Comparison of ENCODE assay signal across 10 cellular contexts in genomic region chr7:68858497-68858896, GRCh38.
"Had no signal": no experiment of that assay in that cellular context is flagged by ENCODE, and none has a peak within 500 bp of the region (broad histone marks: within the 10 kb centered on the region; RNA-seq: fewer than 3 reads in every experiment).

No MANE protein-coding gene starts in this region.

- H3K36me3 ChIP-seq: HAP-1 had no signal

- FAIRE-seq: HepG2 had no signal

- DNase-seq: GM23248, GOT3, H7, HFFc6, KBM-7 had no signal

- H3K27me3 Mint-ChIP-seq: IgD-negative memory B cell had no signal

- H3K4me3 ChIP-seq: GM23248, HAP-1 had no signal

- H3K27ac Mint-ChIP-seq: HFFc6, IgD-negative memory B cell had no signal

- H3K4me1 ChIP-seq: HAP-1 had no signal

- H3K27ac ChIP-seq: GM23248, HL-60 had no signal

- H2AFZ ChIP-seq: GM23248 had no signal

- H3K4me1 Mint-ChIP-seq: IgD-negative memory B cell had no signal

- H3K9me3 ChIP-seq: HAP-1 had no signal

- H3K4me3 Mint-ChIP-seq: HFFc6, IgD-negative memory B cell had no signal

- ATAC-seq: HCT116, HepG2 had no signal

- H3K9ac ChIP-seq: GM23248 had no signal
